ENCODE assay signal across 1 cellular context in the genomic region with DNA sequence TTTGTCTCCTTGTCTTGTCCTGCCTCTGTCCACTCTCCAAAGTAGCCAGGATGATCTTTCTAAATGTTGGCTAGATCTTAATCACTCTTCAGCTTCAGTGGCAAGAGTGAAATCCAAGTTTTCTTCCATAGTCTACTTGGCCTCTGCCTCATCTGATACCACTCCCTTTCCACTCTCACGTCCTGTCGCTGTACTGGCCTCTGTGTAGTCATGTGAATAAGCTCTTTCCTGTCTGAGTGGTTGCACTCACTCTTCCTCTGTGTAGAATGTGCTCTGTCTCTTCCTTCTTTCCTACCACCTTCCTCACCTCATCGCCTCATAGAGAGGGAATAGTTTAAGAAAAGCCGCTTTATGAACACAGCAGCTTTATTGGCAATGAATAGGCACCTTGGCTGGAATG.
TF ChIP-seq lines count a peak whose summit lies in the region.

No MANE protein-coding gene starts in this region.

TF ChIP-seq in HepG2, 621 proteins besides CTCF, POLR2A, EP300 and RAD21 (continued from another document):
- TF ChIP-seq ZNF407 (CRISPR knock-in tag; IDR thresholded peaks at IDR 0.05; ENCODE audit: not compliant biosample characterization) (no peak), HOXA5 (CRISPR knock-in tag; IDR thresholded peaks at IDR 0.05) (no peak)
